In the genomic region with DNA sequence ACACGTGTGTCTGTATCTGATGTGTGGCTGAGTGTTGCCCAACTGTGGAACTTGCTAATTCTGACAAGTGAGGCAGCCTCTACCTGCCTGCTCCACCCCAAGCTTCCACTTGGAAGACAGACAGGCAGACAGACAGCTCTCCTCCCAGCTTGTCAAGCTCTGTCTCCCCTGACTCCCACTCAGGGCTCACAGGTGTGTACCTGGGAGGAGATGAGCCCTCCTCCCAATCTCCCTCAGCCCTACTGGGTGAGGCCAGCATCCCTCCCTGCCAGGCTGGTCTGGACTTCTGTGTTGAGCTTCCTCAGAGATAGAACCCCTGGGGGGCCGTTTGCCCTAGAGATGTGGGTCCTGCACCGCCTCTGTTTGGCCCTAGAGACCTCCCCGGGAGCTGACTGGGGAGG, we compare ENCODE assay signal across 15 cellular contexts. TPM values are rescaled to one million over a fixed set of nuclear protein-coding genes. Genes with fewer than 3 reads are reported as not detected.
DNase-seq lines count a peak whose midpoint lies in the region; ATAC-seq, FAIRE-seq and TF ChIP-seq lines count a peak whose summit lies in the region.
"Had no signal": no experiment of that assay in that cellular context is flagged by ENCODE, and none has a peak within 500 bp of the region (broad histone marks: within the 10 kb centered on the region; RNA-seq: fewer than 3 reads in every experiment).

No MANE protein-coding gene starts in this region.

- no peaks in the 10 kb centered on the region for H3K9me3 ChIP-seq in mammary epithelial cell (replicated peaks; ENCODE audit: insufficient read depth, low read length)
- no peaks in the 10 kb centered on the region for H3K9me3 ChIP-seq in HepG2 (ENCODE audit: low read length)
- H3K9me3 ChIP-seq: esophagus squamous epithelium had no signal

- no peak overlapping the region for H2AFZ ChIP-seq in mammary epithelial cell (ENCODE audit: low read depth, low read length)
- no peak overlapping the region for H2AFZ ChIP-seq in HepG2 (ENCODE audit: low read length)

- no peak for TF ChIP-seq RAD21 in HepG2 (CRISPR knock-in tag; IDR thresholded peaks at IDR 0.05)

- BruUV-seq in MCF 10A (replicated peaks; lab: Mats Ljungman, UMichigan) (no TSS peak), mammary epithelial cell (replicated peaks; lab: Mats Ljungman, UMichigan) (no TSS peak), HepG2 (replicated peaks; lab: Mats Ljungman, UMichigan) (no TSS peak)

- no peaks in the 10 kb centered on the region for H3K36me3 Mint-ChIP-seq in MCF 10A (ENCODE audit: insufficient read depth, unreplicated experiment)
- H3K36me3 Mint-ChIP-seq in activated B cell treated with CpG ODN at 0.5 μM for 24 hours (ENCODE audit: low read depth), result no peaks in the 10 kb centered on the region
- H3K36me3 Mint-ChIP-seq in type B pancreatic cell, result no peaks in the 10 kb centered on the region
- H3K36me3 Mint-ChIP-seq: stimulated activated naive B cell treated with anti-CD40 and anti-IgM and Interleukin-4, amounts not matched to agents 10 μg/mL and 1 μg/mL and 100 μg/mL, for 72 hours had no signal

- TF ChIP-seq POLR2A in HepG2 (IDR thresholded peaks at IDR 0.05; ENCODE audit: insufficient read depth in 1 of 2, low read depth in 2 of 2, low read length in 2 of 2), result no peak

- H3K9ac ChIP-seq in mammary epithelial cell (ENCODE audit: insufficient read depth, low read length), result no peak overlapping the region
- H3K9ac ChIP-seq in HepG2 (ENCODE audit: insufficient read depth, low read depth, low read length), result no peak overlapping the region

- WGBS in mammary epithelial cell (ENCODE audit: low coverage, missing lambda C conversion rate), result 18% methylated on average over 4 of the region's 4 CpGs
- WGBS in HepG2 (ENCODE audit: low lambda C conversion rate), result 33% methylated on average over 1 of the region's 4 CpGs

- H3K4me1 Mint-ChIP-seq in MCF 10A (ENCODE audit: insufficient read depth, unreplicated experiment), result peaks cover 17% of the 10 kb centered on the region
- peaks cover 35% of the 10 kb centered on the region for H3K4me1 Mint-ChIP-seq in activated B cell treated with CpG ODN at 0.5 μM for 24 hours
- peaks cover 28% of the 10 kb centered on the region for H3K4me1 Mint-ChIP-seq in type B pancreatic cell (ENCODE audit: unreplicated experiment)

- POLR2A ChIA-PET in MCF 10A (lab: Yijun Ruan, JAX) (interaction anchor here (1.0 to 1.8 kb wide), 4 partner anchors 9 to 383 kb away, joined by 3 to 7 read pairs (median 3); no protein-coding TSS in a partner anchor), activated B cell treated with CpG ODN at 0.5 μM for 24 hours (lab: Charles Lee) (interaction anchor here (0.7 kb wide), 1 partner anchor 10 kb away, joined by 6 read pairs; no protein-coding TSS in a partner anchor), HepG2 (lab: Yijun Ruan, JAX) (interaction anchor here (1.0 kb wide), 1 partner anchor 65 kb away, joined by 3 read pairs; no protein-coding TSS in a partner anchor)

- H3K27ac Mint-ChIP-seq in MCF 10A (ENCODE audit: low read depth, unreplicated experiment) (no peak overlapping the region), activated B cell treated with CpG ODN at 0.5 μM for 24 hours (no peak overlapping the region), type B pancreatic cell (peak overlapping the region; percentile 87)
- H3K27ac Mint-ChIP-seq: stimulated activated naive B cell treated with anti-CD40 and anti-IgM and Interleukin-4, amounts not matched to agents 10 μg/mL and 1 μg/mL and 100 μg/mL, for 72 hours had no signal

- ATAC-seq in activated B cell treated with CpG ODN at 0.5 μM for 24 hours (ENCODE audit: low read depth) (no peak), HepG2 (no peak; the same call in 2 of the 3 replicates), HG02973 (IDR thresholded peaks at IDR 0.05; ENCODE audit: unreplicated experiment) (no peak)

- in situ Hi-C loops in mammary epithelial cell (cut with MboI; ENCODE audit: low sequenced_read_pairs in 2 of 2), result loop anchor here in 1 of 2 donors (25.0 kb wide), 1 partner anchor 290 kb away; no protein-coding TSS in a partner anchor
- in situ Hi-C loops in HepG2 (cut with HindIII; ENCODE audit: extremely low pct_ligation_motif_present, low pct_unique_long_range_greater_than_20kb), result loop anchor here (25.0 kb wide), 1 partner anchor 290 kb away; no protein-coding TSS in a partner anchor

- H4K20me1 ChIP-seq in mammary epithelial cell (ENCODE audit: insufficient read depth, low read length), result no peaks in the 10 kb centered on the region
- no peaks in the 10 kb centered on the region for H4K20me1 ChIP-seq in HepG2 (ENCODE audit: insufficient read depth, low read length)

- CTCF ChIA-PET in MCF 10A (lab: Yijun Ruan, JAX), result interaction anchor here (0.8 to 11.3 kb wide), 6 partner anchors 9 to 1349 kb away, joined by 3 to 111 read pairs (median 4); no protein-coding TSS in a partner anchor
- CTCF ChIA-PET in mammary epithelial cell (lab: Charles Lee; ENCODE audit: low non-redundant PET), result no interaction called here
- CTCF ChIA-PET in activated B cell treated with CpG ODN at 0.5 μM for 24 hours (lab: Charles Lee), result interaction anchor here (1.1 kb wide), 1 partner anchor 16 kb away, joined by 5 read pairs; no protein-coding TSS in a partner anchor
- CTCF ChIA-PET in HepG2 (lab: Yijun Ruan, JAX; ENCODE audit: low intra/inter-chr PET ratio, low total read pairs), result no interaction called here

- no peak overlapping the region for H3K4me3 ChIP-seq in mammary epithelial cell (replicated peaks in 1 of 3; ENCODE audit: insufficient read depth in 1 of 3, low read depth in 2 of 3, low read length in 3 of 3)
- no peak overlapping the region for H3K4me3 ChIP-seq in HepG2 (replicated peaks in 1 of 3; ENCODE audit: insufficient read depth in 1 of 3, low read depth in 2 of 3, low read length in 3 of 3)

- H3K9me3 Mint-ChIP-seq in MCF 10A (ENCODE audit: unreplicated experiment) (no peaks in the 10 kb centered on the region), activated B cell treated with CpG ODN at 0.5 μM for 24 hours (no peaks in the 10 kb centered on the region), type B pancreatic cell (no peaks in the 10 kb centered on the region)
- H3K9me3 Mint-ChIP-seq: stimulated activated naive B cell treated with anti-CD40 and anti-IgM and Interleukin-4, amounts not matched to agents 10 μg/mL and 1 μg/mL and 100 μg/mL, for 72 hours had no signal

- peak overlapping the region; percentile 74 for H3K4me3 Mint-ChIP-seq in MCF 10A (ENCODE audit: unreplicated experiment)
- peak overlapping the region; percentile 13 for H3K4me3 Mint-ChIP-seq in activated B cell treated with CpG ODN at 0.5 μM for 24 hours
- peak overlapping the region; percentile 72 for H3K4me3 Mint-ChIP-seq in type B pancreatic cell
- H3K4me3 Mint-ChIP-seq: stimulated activated naive B cell treated with anti-CD40 and anti-IgM and Interleukin-4, amounts not matched to agents 10 μg/mL and 1 μg/mL and 100 μg/mL, for 72 hours had no signal

- FAIRE-seq in HepG2 (lab: Jason Lieb, UNC), result no peak

- H3K4me1 ChIP-seq in mammary epithelial cell (ENCODE audit: insufficient read depth, low read length) (peaks cover 16% of the 10 kb centered on the region), HepG2 (ENCODE audit: insufficient read depth, low read length) (no peaks in the 10 kb centered on the region)

- intact Hi-C loops in MCF 10A (cut with micrococcal nuclease), result no loop called here
- intact Hi-C loops in mammary epithelial cell (cut with micrococcal nuclease), result loop anchor here (1.0 kb wide), 1 partner anchor 42 kb away; a partner anchor contains a TSS
- intact Hi-C loops in activated B cell treated with CpG ODN at 0.5 μM for 24 hours (cut with micrococcal nuclease), result loop anchor here (5.0 kb wide), 1 partner anchor 100 kb away; no protein-coding TSS in a partner anchor
- intact Hi-C loops in HepG2 (cut with micrococcal nuclease; ENCODE audit: unreplicated experiment), result no loop called here

- dilution Hi-C loops in mammary epithelial cell (cut with HindIII; ENCODE audit: low sequenced_read_pairs), result loop anchor here (25.0 kb wide), 1 partner anchor 290 kb away; no protein-coding TSS in a partner anchor

- DNase-seq in MCF 10A (ENCODE audit: unreplicated experiment), result peak; percentile 34
- DNase-seq in mammary epithelial cell, result no peak
- no peak for DNase-seq in activated B cell treated with CpG ODN at 0.5 μM for 24 hours
- peak; percentile 54 for DNase-seq in islet precursor cell
- DNase-seq in type B pancreatic cell (ENCODE audit: extremely low spot score, unreplicated experiment), result no peak
- DNase-seq in HepG2 (ENCODE audit: low spot score), result no peak
- DNase-seq in NCI-H1930 (lab: John Stamatoyannopoulos, UW), result no peak
- DNase-seq: cerebellar nuclear complex; esophagus squamous epithelium; NCI-H2081 treated with DMSO at 0.1 percent for 48 hours; stimulated activated CD4-positive, alpha-beta T cell treated with anti-CD3 and anti-CD28 coated beads, Interleukin-4, amount 100 ng/mL, for 24 hours; stimulated activated naive B cell treated with anti-CD40 and anti-IgM and Interleukin-4, amounts not matched to agents 10 μg/mL and 1 μg/mL and 100 μg/mL, for 72 hours had no signal

- no peaks in the 10 kb centered on the region for H3K36me3 ChIP-seq in mammary epithelial cell (ENCODE audit: insufficient read depth, low read length)
- no peaks in the 10 kb centered on the region for H3K36me3 ChIP-seq in HepG2 (replicated peaks in 1 of 2; ENCODE audit: control insufficient read depth in 1 of 2, insufficient read depth in 2 of 2, low read length in 2 of 2)
- H3K36me3 ChIP-seq: esophagus squamous epithelium had no signal

- TF ChIP-seq CTCF in MCF 10A (IDR thresholded peaks at IDR 0.05; ENCODE audit: unreplicated experiment) (no peak), mammary epithelial cell (conservative IDR thresholded peaks at IDR 0.05 in 1 of 2, IDR thresholded peaks at IDR 0.05 in 1 of 2; ENCODE audit: extremely low read depth in 1 of 2, insufficient read depth in 1 of 2, low read depth in 1 of 2, low read length in 2 of 2) (no peak), activated B cell treated with CpG ODN at 0.5 μM for 24 hours (IDR thresholded peaks at IDR 0.05) (no peak), type B pancreatic cell (conservative IDR thresholded peaks at IDR 0.05) (no peak), HepG2 (CRISPR knock-in tag; IDR thresholded peaks at IDR 0.05) (no peak)

- no peak overlapping the region for H3K27ac ChIP-seq in mammary epithelial cell (ENCODE audit: insufficient read depth, low read depth, low read length)
- H3K27ac ChIP-seq in HepG2 (ENCODE audit: extremely low read length, insufficient read depth, low read length), result no peak overlapping the region
- H3K27ac ChIP-seq: esophagus squamous epithelium had no signal

- TF ChIP-seq EP300 in HepG2 (IDR thresholded peaks at IDR 0.05; ENCODE audit: low read depth in 2 of 2, low read length in 2 of 2), result no peak
- TF ChIP-seq EP300 in HepG2 (CRISPR knock-in tag; IDR thresholded peaks at IDR 0.05; ENCODE audit: borderline replicate concordance), result no peak

- H3K79me2 ChIP-seq in mammary epithelial cell (ENCODE audit: insufficient read depth, low read length) (no peaks in the 10 kb centered on the region), HepG2 (ENCODE audit: insufficient read depth, low read length) (no peaks in the 10 kb centered on the region)

- peaks cover 34% of the 10 kb centered on the region for H3K27me3 ChIP-seq in mammary epithelial cell (ENCODE audit: insufficient read depth, low read length)
- H3K27me3 ChIP-seq in HepG2 (ENCODE audit: control insufficient read depth in 1 of 2, insufficient read depth in 2 of 2, low read length in 2 of 2), result peaks cover 10 to 33% of the 10 kb centered on the region in 2 experiments; a peak in 4 of 5 replicates

- H3K4me2 ChIP-seq in mammary epithelial cell (ENCODE audit: insufficient read depth, low read depth, low read length), result no peak overlapping the region
- no peak overlapping the region for H3K4me2 ChIP-seq in HepG2 (ENCODE audit: low read depth, low read length)

- H3K27me3 Mint-ChIP-seq in MCF 10A (ENCODE audit: insufficient read depth, unreplicated experiment), result peaks cover 13% of the 10 kb centered on the region
- peaks cover 40% of the 10 kb centered on the region for H3K27me3 Mint-ChIP-seq in activated B cell treated with CpG ODN at 0.5 μM for 24 hours
- H3K27me3 Mint-ChIP-seq in type B pancreatic cell, result peaks cover 49% of the 10 kb centered on the region

RNA-seq across cellular contexts. Expression of a gene that starts 1.0 kb away (rescaled TPM):
- total RNA-seq in MCF 10A (2022) (not detected in 2 replicates), mammary epithelial cell (not detected), activated B cell treated with CpG ODN at 0.5 μM for 24 hours (not detected in 2 replicates), type B pancreatic cell (ENCODE audit: low replicate concordance) (0.29 and 2.1 TPM in 2 replicates), HepG2 (2016; rRNA removed; fragmentation: Illumina TruSeq; extraction: Trizol) (not detected in 2 replicates)
- polyA plus RNA-seq in mammary epithelial cell (not detected), HepG2 (2011; rRNA removed) (not detected in 2 replicates)
- polyA minus RNA-seq in mammary epithelial cell, result not detected
- total RNA-seq in HepG2 (2016; cell fraction: cytosol; rRNA removed; fragmentation: Illumina TruSeq; extraction: Trizol; ENCODE audit: low read depth), result not detected in 2 replicates
- total RNA-seq in HepG2 (2016; cell fraction: insoluble cytoplasmic fraction; rRNA removed; fragmentation: Illumina TruSeq; extraction: Trizol), result not detected in 2 replicates
- total RNA-seq in HepG2 (2016; cell fraction: membrane; rRNA removed; fragmentation: Illumina TruSeq; extraction: Trizol), result not detected in 2 replicates
- not detected in 2 replicates for total RNA-seq in HepG2 (2016; cell fraction: nucleus; rRNA removed; fragmentation: Illumina TruSeq; extraction: Trizol)
- not detected in 2 replicates for polyA plus RNA-seq in HepG2 (2011; cell fraction: cytosol; rRNA removed)
- not detected in 2 replicates for polyA plus RNA-seq in HepG2 (2011; cell fraction: nucleus; rRNA removed)
- not detected in 2 replicates for polyA plus RNA-seq in HepG2 (2012)
- not detected in 2 replicates for polyA plus RNA-seq in HepG2 (2016; cell fraction: cytosol; fragmentation: Illumina TruSeq; extraction: Trizol; ENCODE audit: low read depth)
- not detected in 2 replicates for polyA plus RNA-seq in HepG2 (2016; cell fraction: insoluble cytoplasmic fraction; fragmentation: Illumina TruSeq; extraction: Trizol; ENCODE audit: low read depth)
- not detected in 2 replicates for polyA plus RNA-seq in HepG2 (2016; cell fraction: membrane; fragmentation: Illumina TruSeq; extraction: Trizol; ENCODE audit: low read depth)
- not detected in 2 replicates for polyA plus RNA-seq in HepG2 (2016; cell fraction: nucleus; fragmentation: Illumina TruSeq; extraction: Trizol; ENCODE audit: insufficient read depth, low read depth)
- 0.21 TPM in 1 of 2 replicates, not detected in the other for polyA minus RNA-seq in HepG2 (2011; rRNA and poly(A)+ RNA removed; ENCODE audit: low replicate concordance)
- not detected in 2 replicates for polyA minus RNA-seq in HepG2 (2011; cell fraction: cytosol; rRNA and poly(A)+ RNA removed)
- not detected in 2 replicates for polyA minus RNA-seq in HepG2 (2011; cell fraction: nucleus; rRNA and poly(A)+ RNA removed)
- total RNA-seq: M059J; T-helper 1 cell treated with Interleukin-12 subunit alpha and Interleukin-12 subunit beta and Interleukin-4 antibody, amounts not matched to agents 30 ng/mL and 1 ng/mL, for 36 hours had no signal

RNA-seq across cellular contexts. Expression of a gene that starts 41.5 kb away (rescaled TPM):
- 838 and 896 TPM in 2 replicates for total RNA-seq in MCF 10A (2022)
- total RNA-seq in mammary epithelial cell, result 1,000 to 10,000 TPM; 1,418 to 1,465 TPM
- polyA plus RNA-seq in mammary epithelial cell, result 1,009 TPM
- 581 TPM for polyA minus RNA-seq in mammary epithelial cell
- total RNA-seq in activated B cell treated with CpG ODN at 0.5 μM for 24 hours, result 270 and 274 TPM in 2 replicates
- total RNA-seq in type B pancreatic cell (ENCODE audit: low replicate concordance), result 190 and 287 TPM in 2 replicates
- 94.8 and 213 TPM in 2 replicates for total RNA-seq in HepG2 (2016; rRNA removed; fragmentation: Illumina TruSeq; extraction: Trizol)
- total RNA-seq in HepG2 (2016; cell fraction: cytosol; rRNA removed; fragmentation: Illumina TruSeq; extraction: Trizol; ENCODE audit: low read depth), result 38.0 and 39.9 TPM in 2 replicates
- 86.4 and 215 TPM in 2 replicates for total RNA-seq in HepG2 (2016; cell fraction: insoluble cytoplasmic fraction; rRNA removed; fragmentation: Illumina TruSeq; extraction: Trizol)
- 38.3 and 41.7 TPM in 2 replicates for total RNA-seq in HepG2 (2016; cell fraction: membrane; rRNA removed; fragmentation: Illumina TruSeq; extraction: Trizol)
- total RNA-seq in HepG2 (2016; cell fraction: nucleus; rRNA removed; fragmentation: Illumina TruSeq; extraction: Trizol), result 205 and 227 TPM in 2 replicates
- polyA plus RNA-seq in HepG2 (2011; rRNA removed), result 225 and 226 TPM in 2 replicates
- 197 and 232 TPM in 2 replicates for polyA plus RNA-seq in HepG2 (2011; cell fraction: cytosol; rRNA removed)
- polyA plus RNA-seq in HepG2 (2011; cell fraction: nucleus; rRNA removed), result 387 TPM in 2 replicates
- polyA plus RNA-seq in HepG2 (2012), result 155 and 209 TPM in 2 replicates
- polyA plus RNA-seq in HepG2 (2016; cell fraction: cytosol; fragmentation: Illumina TruSeq; extraction: Trizol; ENCODE audit: low read depth), result 14.6 and 16.2 TPM in 2 replicates
- polyA plus RNA-seq in HepG2 (2016; cell fraction: insoluble cytoplasmic fraction; fragmentation: Illumina TruSeq; extraction: Trizol; ENCODE audit: low read depth), result 86.8 and 89.1 TPM in 2 replicates
- 14.4 and 19.1 TPM in 2 replicates for polyA plus RNA-seq in HepG2 (2016; cell fraction: membrane; fragmentation: Illumina TruSeq; extraction: Trizol; ENCODE audit: low read depth)
- 322 and 351 TPM in 2 replicates for polyA plus RNA-seq in HepG2 (2016; cell fraction: nucleus; fragmentation: Illumina TruSeq; extraction: Trizol; ENCODE audit: insufficient read depth, low read depth)
- 232 and 734 TPM in 2 replicates for polyA minus RNA-seq in HepG2 (2011; rRNA and poly(A)+ RNA removed; ENCODE audit: low replicate concordance)
- polyA minus RNA-seq in HepG2 (2011; cell fraction: cytosol; rRNA and poly(A)+ RNA removed), result 189 and 204 TPM in 2 replicates
- polyA minus RNA-seq in HepG2 (2011; cell fraction: nucleus; rRNA and poly(A)+ RNA removed), result 166 and 194 TPM in 2 replicates

Comparison
In these comparisons a context has a peak if more than half of its experiments do, and no peak if none do; other contexts are left out.
1. DNase-seq: peak in MCF 10A (single experiment) and islet precursor cell (single experiment); none in mammary epithelial cell (single experiment), activated B cell treated with CpG ODN at 0.5 μM for 24 hours (single experiment), type B pancreatic cell (single experiment), HepG2 (single experiment) and NCI-H1930 (0 of 2).
2. CTCF ChIA-PET loops: an anchor here in MCF 10A (0.8 to 11.3 kb wide) and activated B cell treated with CpG ODN at 0.5 μM for 24 hours (1.1 kb wide); none called in mammary epithelial cell and HepG2.
3. intact Hi-C loops: an anchor here in mammary epithelial cell (1.0 kb wide) and activated B cell treated with CpG ODN at 0.5 μM for 24 hours (5.0 kb wide); none called in MCF 10A and HepG2.
4. H3K4me3 Mint-ChIP-seq: peak in every context shown above with its lines; median percentile 74 in MCF 10A; 72 in type B pancreatic cell; 13 in activated B cell treated with CpG ODN at 0.5 μM for 24 hours.